In genomic region chr4:5979981-5980380, GRCh38 we compare ENCODE assay signal across 9 cellular contexts. TPM values are rescaled to one million over a fixed set of nuclear protein-coding genes. Genes with fewer than 3 reads are reported as not detected.
A peak's percentile ranks its signal among the peaks of the same experiment; 100 is the strongest.
DNase-seq lines count a peak whose midpoint lies in the region; ATAC-seq and TF ChIP-seq lines count a peak whose summit lies in the region.
"Had no signal": no experiment of that assay in that cellular context is flagged by ENCODE, and none has a peak within 500 bp of the region (broad histone marks: within the 10 kb centered on the region; RNA-seq: fewer than 3 reads in every experiment).

No MANE protein-coding gene starts in this region.

- peaks cover 16% of the 10 kb centered on the region for H3K27me3 Mint-ChIP-seq in activated naive CD4-positive, alpha-beta T cell treated with anti-CD3 and anti-CD28 coated beads for 36 hours (ENCODE audit: low read depth)
- H3K27me3 Mint-ChIP-seq in type B pancreatic cell = peaks cover 39% of the 10 kb centered on the region

- TF ChIP-seq CTCF in type B pancreatic cell (conservative IDR thresholded peaks at IDR 0.05) = peak; percentile 65

- H3K36me3 Mint-ChIP-seq in activated naive CD4-positive, alpha-beta T cell treated with anti-CD3 and anti-CD28 coated beads for 36 hours (ENCODE audit: low read depth) = peaks cover 1% of the 10 kb centered on the region
- no peaks in the 10 kb centered on the region for H3K36me3 Mint-ChIP-seq in type B pancreatic cell

- CTCF ChIA-PET in activated naive CD4-positive, alpha-beta T cell treated with anti-CD3 and anti-CD28 coated beads for 36 hours (lab: Charles Lee) = no interaction called here

- intact Hi-C loops in activated naive CD4-positive, alpha-beta T cell treated with anti-CD3 and anti-CD28 coated beads for 36 hours (cut with micrococcal nuclease) = loop anchor here (5.0 kb wide), 1 partner anchor 158 kb away; no protein-coding TSS in a partner anchor

- no peak overlapping the region for H3K27ac Mint-ChIP-seq in activated naive CD4-positive, alpha-beta T cell treated with anti-CD3 and anti-CD28 coated beads for 36 hours
- H3K27ac Mint-ChIP-seq in type B pancreatic cell = no peak overlapping the region

- no peak overlapping the region for H3K4me3 Mint-ChIP-seq in activated naive CD4-positive, alpha-beta T cell treated with anti-CD3 and anti-CD28 coated beads for 36 hours
- no peak overlapping the region for H3K4me3 Mint-ChIP-seq in type B pancreatic cell

- peaks cover 16% of the 10 kb centered on the region for H3K9me3 Mint-ChIP-seq in activated naive CD4-positive, alpha-beta T cell treated with anti-CD3 and anti-CD28 coated beads for 36 hours
- H3K9me3 Mint-ChIP-seq in type B pancreatic cell = peaks cover 4% of the 10 kb centered on the region

- no peaks in the 10 kb centered on the region for H3K4me1 Mint-ChIP-seq in activated naive CD4-positive, alpha-beta T cell treated with anti-CD3 and anti-CD28 coated beads for 36 hours (ENCODE audit: low read depth)
- no peaks in the 10 kb centered on the region for H3K4me1 Mint-ChIP-seq in type B pancreatic cell (ENCODE audit: unreplicated experiment)

- no peak for ATAC-seq in HG02623 (IDR thresholded peaks at IDR 0.05; ENCODE audit: unreplicated experiment)

- peak; percentile 11 for DNase-seq in activated naive CD4-positive, alpha-beta T cell treated with anti-CD3 and anti-CD28 coated beads for 36 hours
- DNase-seq in activated naive CD4-positive, alpha-beta T cell treated with Interleukin-2 at 50 U/mL for 16 hours = no peak
- DNase-seq in NCI-H1694 (lab: John Stamatoyannopoulos, UW) = peak; percentile 17
- peak; percentile 48 for DNase-seq in dermis blood vessel endothelial cell
- DNase-seq in type B pancreatic cell (ENCODE audit: extremely low spot score, unreplicated experiment) = no peak
- no peak for DNase-seq in central memory CD4-positive, alpha-beta T cell
- no peak for DNase-seq in effector CD8-positive, alpha-beta T cell (lab: John Stamatoyannopoulos, UW)
- DNase-seq: activated CD4-positive, alpha-beta T cell treated with anti-CD3 and anti-CD28 coated beads for 4 hours had no signal

RNA-seq across cellular contexts. Expression of gene C4orf50, which starts 38.2 kb away (rescaled TPM):
- total RNA-seq in activated naive CD4-positive, alpha-beta T cell treated with anti-CD3 and anti-CD28 coated beads for 36 hours = not detected
- total RNA-seq in dermis blood vessel endothelial cell (under 0.01 and 0.05 TPM in 2 replicates), type B pancreatic cell (ENCODE audit: low replicate concordance) (0.19 and 0.52 TPM in 2 replicates)

Comparison
In these comparisons a context has a peak if more than half of its experiments do, and no peak if none do; other contexts are left out.
1. DNase-seq: peak in activated naive CD4-positive, alpha-beta T cell treated with anti-CD3 and anti-CD28 coated beads for 36 hours (single experiment), NCI-H1694 (single experiment) and dermis blood vessel endothelial cell (single experiment); none in activated naive CD4-positive, alpha-beta T cell treated with Interleukin-2 at 50 U/mL for 16 hours (single experiment), type B pancreatic cell (single experiment), central memory CD4-positive, alpha-beta T cell (single experiment) and effector CD8-positive, alpha-beta T cell (single experiment).